In genomic region chr1:159007734-159008133, GRCh38 we compare ENCODE assay signal across 1 cellular context.
TF ChIP-seq lines count a peak whose summit lies in the region.

No MANE protein-coding gene starts in this region.

TF ChIP-seq in A549, 52 proteins besides CTCF, POLR2A, EP300 and RAD21 (continued from another document):
- TF ChIP-seq USF2 (IDR thresholded peaks at IDR 0.05): no peak
- no peak for TF ChIP-seq RCOR1 (IDR thresholded peaks at IDR 0.05; ENCODE audit: low read depth, low read length)
- no peak for TF ChIP-seq CBX2 (IDR thresholded peaks at IDR 0.05; ENCODE audit: borderline replicate concordance, low read depth)
- TF ChIP-seq HOXB13 (CRISPR knock-in tag; IDR thresholded peaks at IDR 0.05; ENCODE audit: low read depth): no peak
- no peak for TF ChIP-seq GATA3 (IDR thresholded peaks at IDR 0.05; ENCODE audit: borderline replicate concordance)
- TF ChIP-seq NR3C1 (IDR thresholded peaks at IDR 0.05): no peak
